Comparison of ENCODE assay signal across 22 cellular contexts in the genomic region with DNA sequence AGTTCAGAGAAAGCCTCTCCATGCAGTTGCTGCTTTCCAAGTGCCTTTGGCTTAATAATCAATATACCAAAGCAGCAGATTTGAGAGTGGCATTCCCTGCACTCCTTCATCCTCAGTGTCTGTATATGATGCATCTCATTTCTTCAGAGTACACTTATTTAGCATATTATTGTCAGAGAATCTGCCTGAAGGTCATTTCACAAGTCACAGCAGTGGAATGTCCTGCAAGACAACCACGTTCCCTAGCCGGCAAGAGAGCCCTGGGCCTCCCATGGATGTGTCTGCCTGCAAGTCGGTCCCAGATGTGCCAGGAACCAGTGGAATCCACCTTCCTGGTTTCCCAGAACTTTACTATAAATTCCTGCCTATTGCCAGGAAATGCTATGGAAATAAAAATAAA.
DNase-seq lines count a peak whose midpoint lies in the region; ATAC-seq and TF ChIP-seq lines count a peak whose summit lies in the region.
"Had no signal": no experiment of that assay in that cellular context is flagged by ENCODE, and none has a peak within 500 bp of the region (broad histone marks: within the 10 kb centered on the region; RNA-seq: fewer than 3 reads in every experiment).

No MANE protein-coding gene starts in this region.

- no peak overlapping the region for H3K18ac ChIP-seq in IMR-90 (ENCODE audit: low read depth, low read length)

- H2BK20ac ChIP-seq in IMR-90 (ENCODE audit: low read depth, low read length): peak overlapping the region; percentile 29

- no peaks in the 10 kb centered on the region for H3K9me3 ChIP-seq in IMR-90 (ENCODE audit: control insufficient read depth, insufficient read depth, low read length)
- H3K9me3 ChIP-seq: BE2C, Peyer's patch had no signal

- no peak overlapping the region for H2AK5ac ChIP-seq in IMR-90 (ENCODE audit: low read depth, low read length)

- H3K36me3 ChIP-seq in IMR-90 (ENCODE audit: control insufficient read depth, insufficient read depth, low read length): no peaks in the 10 kb centered on the region
- H3K36me3 ChIP-seq: BE2C, Peyer's patch had no signal

- H3K27ac ChIP-seq in IMR-90 (ENCODE audit: insufficient read depth, low read length): no peak overlapping the region
- H3K27ac ChIP-seq: 22Rv1, Peyer's patch had no signal

- H3K79me1 ChIP-seq in IMR-90 (ENCODE audit: low read depth in 1 of 2, low read length in 2 of 2): no peaks in the 10 kb centered on the region

- POLR2A ChIA-PET in IMR-90 (lab: Charles Lee; ENCODE audit: unreplicated experiment): no interaction called here

- no peak overlapping the region for H3K4me2 ChIP-seq in IMR-90 (ENCODE audit: low read depth, low read length)

- H4K91ac ChIP-seq in IMR-90 (ENCODE audit: insufficient read depth, low read depth, low read length): peak overlapping the region; percentile 13; the same call in 1 of the 2 replicates

- H3K14ac ChIP-seq in IMR-90 (replicated peaks; ENCODE audit: low read depth, low read length): no peak overlapping the region

- H4K20me1 ChIP-seq in IMR-90 (ENCODE audit: insufficient read depth, low read length): no peaks in the 10 kb centered on the region

- H3K4me3 ChIP-seq in IMR-90 (ENCODE audit: insufficient read depth, low read depth, low read length): no peak overlapping the region
- H3K4me3 ChIP-seq: K562, Peyer's patch had no signal

- peak; percentile 57 for ATAC-seq in IMR-90 (ENCODE audit: low read depth)
- ATAC-seq in HG03139 (IDR thresholded peaks at IDR 0.05; ENCODE audit: unreplicated experiment): no peak
- ATAC-seq in left ventricle myocardium superior: no peak
- ATAC-seq in GM21786 (IDR thresholded peaks at IDR 0.05; ENCODE audit: unreplicated experiment): no peak
- ATAC-seq: K562, Right ventricle myocardium inferior had no signal

- in situ Hi-C loops in IMR-90 (cut with MboI; ENCODE audit: low sequenced_read_pairs): no loop called here

- H3K27me3 ChIP-seq in IMR-90 (ENCODE audit: control insufficient read depth, insufficient read depth, low read length): no peaks in the 10 kb centered on the region
- H3K27me3 ChIP-seq: BE2C, Peyer's patch had no signal

- no peak for TF ChIP-seq CTCF in IMR-90 (conservative IDR thresholded peaks at IDR 0.05; ENCODE audit: low read depth, low read length)

- H3K56ac ChIP-seq in IMR-90 (ENCODE audit: extremely low read depth, insufficient read depth, low read length): no peak overlapping the region

- H3K4ac ChIP-seq in IMR-90 (ENCODE audit: low read depth, low read length): peak overlapping the region; percentile 31; the same call in 1 of the 2 replicates

- H3K9me1 ChIP-seq in IMR-90 (ENCODE audit: insufficient read depth, low read length): peaks cover 5% of the 10 kb centered on the region; the same call in 1 of the 2 replicates

- H2BK15ac ChIP-seq in IMR-90 (ENCODE audit: low read depth, low read length): no peak overlapping the region

- H2AK9ac ChIP-seq in IMR-90 (replicated peaks; ENCODE audit: low read depth, low read length, poor library complexity): no peak overlapping the region

- H3K4me1 ChIP-seq in IMR-90 (ENCODE audit: control insufficient read depth, insufficient read depth, low read length): peaks cover 6% of the 10 kb centered on the region; the same call in 1 of the 2 replicates
- H3K4me1 ChIP-seq: BE2C had no signal

- H4K5ac ChIP-seq in IMR-90 (ENCODE audit: low read depth, low read length): no peak overlapping the region

- TF ChIP-seq RAD21 in IMR-90 (IDR thresholded peaks at IDR 0.05; ENCODE audit: low read length): no peak

- H4K8ac ChIP-seq in IMR-90 (ENCODE audit: low read depth in 2 of 2, low read length in 2 of 2): peak overlapping the region in 1 of 2 experiments; percentile 17; a peak in 1 of 4 replicates

- dilution Hi-C loops in IMR-90 (cut with HindIII; ENCODE audit: low sequenced_read_pairs, unreplicated experiment): no loop called here

- H2BK5ac ChIP-seq in IMR-90 (ENCODE audit: low read depth, low read length, poor library complexity, severe bottlenecking): no peak overlapping the region

- H3K23ac ChIP-seq in IMR-90 (ENCODE audit: low read depth, low read length): no peak overlapping the region

- H3K9ac ChIP-seq in IMR-90 (ENCODE audit: low read depth, low read length): no peak overlapping the region

- TF ChIP-seq POLR2A in IMR-90 (IDR thresholded peaks at IDR 0.05; ENCODE audit: low read depth, low read length): no peak

- no peak overlapping the region for H2BK120ac ChIP-seq in IMR-90 (ENCODE audit: low read depth, low read length)

- no peak overlapping the region for H2AFZ ChIP-seq in IMR-90 (replicated peaks; ENCODE audit: low read length, poor library complexity)

- peak; percentile 54 for DNase-seq in AG08395 (ENCODE audit: low spot score)
- DNase-seq in IMR-90: peak; percentile 19
- DNase-seq in epidermal melanocyte (ENCODE audit: insufficient read length, low spot score): peak; percentile 44
- DNase-seq in islet precursor cell: peak; percentile 67
- no peak for DNase-seq in left ventricle myocardium superior
- DNase-seq in HT-29 (ENCODE audit: low spot score): no peak
- DNase-seq: BE2C; CD4-positive, CD25-positive, alpha-beta regulatory T cell; COR-L47; H7; NCI-H1105; NCI-H1694; NCI-H2081 treated with DMSO at 0.1 percent for 48 hours; NCI-H446 treated with DMSO at 0.1 percent for 48 hours; NCI-H69; NK-92 treated with Interleukin-12 subunit alpha and Interleukin-12 subunit beta, amount 100 ng/mL, for 24 hours; Peyer's patch had no signal

- CTCF ChIA-PET in IMR-90 (lab: Yijun Ruan, JAX): no interaction called here

- no CpG with 5 or more reads among the region's 3 CpGs for WGBS in IMR-90 (ENCODE audit: extremely low coverage in 2 of 2, insufficient read length in 1 of 2), 2 experiments

- intact Hi-C loops in IMR-90 (cut with micrococcal nuclease) (no loop called here), left ventricle myocardium superior (cut with micrococcal nuclease) (no loop called here)

- BruUV-seq in IMR-90 (replicated peaks; lab: Mats Ljungman, UMichigan): no TSS peak

TF ChIP-seq in IMR-90, 13 proteins besides CTCF, POLR2A, EP300 and RAD21:
- TF ChIP-seq SMC3 (IDR thresholded peaks at IDR 0.05; ENCODE audit: low read depth, low read length) (no peak), MAZ (IDR thresholded peaks at IDR 0.05; ENCODE audit: borderline replicate concordance, low read depth, low read length) (no peak), MXI1 (IDR thresholded peaks at IDR 0.05; ENCODE audit: borderline replicate concordance, low read depth, low read length) (no peak), CHD1 (IDR thresholded peaks at IDR 0.05; ENCODE audit: low read depth, low read length) (no peak), RCOR1 (IDR thresholded peaks at IDR 0.05; ENCODE audit: insufficient replicate concordance, low read length) (no peak), RFX5 (IDR thresholded peaks at IDR 0.05; ENCODE audit: low read depth, low read length) (no peak), NFE2L2 (IDR thresholded peaks at IDR 0.05; ENCODE audit: low read depth, low read length) (no peak), FOS (IDR thresholded peaks at IDR 0.05; ENCODE audit: low read depth, low read length) (no peak), BHLHE40 (IDR thresholded peaks at IDR 0.05; ENCODE audit: low read depth, low read length) (no peak), MAFK (IDR thresholded peaks at IDR 0.05; ENCODE audit: low read depth, low read length) (no peak), CEBPB (IDR thresholded peaks at IDR 0.05; ENCODE audit: low read depth, low read length) (no peak)
- TF ChIP-seq, protein P1, sequence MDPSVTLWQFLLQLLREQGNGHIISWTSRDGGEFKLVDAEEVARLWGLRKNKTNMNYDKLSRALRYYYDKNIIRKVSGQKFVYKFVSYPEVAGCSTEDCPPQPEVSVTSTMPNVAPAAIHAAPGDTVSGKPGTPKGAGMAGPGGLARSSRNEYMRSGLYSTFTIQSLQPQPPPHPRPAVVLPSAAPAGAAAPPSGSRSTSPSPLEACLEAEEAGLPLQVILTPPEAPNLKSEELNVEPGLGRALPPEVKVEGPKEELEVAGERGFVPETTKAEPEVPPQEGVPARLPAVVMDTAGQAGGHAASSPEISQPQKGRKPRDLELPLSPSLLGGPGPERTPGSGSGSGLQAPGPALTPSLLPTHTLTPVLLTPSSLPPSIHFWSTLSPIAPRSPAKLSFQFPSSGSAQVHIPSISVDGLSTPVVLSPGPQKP (IDR thresholded peaks at IDR 0.05; ENCODE audit: borderline replicate concordance, low read depth, low read length): no peak
- TF ChIP-seq, protein P2, sequence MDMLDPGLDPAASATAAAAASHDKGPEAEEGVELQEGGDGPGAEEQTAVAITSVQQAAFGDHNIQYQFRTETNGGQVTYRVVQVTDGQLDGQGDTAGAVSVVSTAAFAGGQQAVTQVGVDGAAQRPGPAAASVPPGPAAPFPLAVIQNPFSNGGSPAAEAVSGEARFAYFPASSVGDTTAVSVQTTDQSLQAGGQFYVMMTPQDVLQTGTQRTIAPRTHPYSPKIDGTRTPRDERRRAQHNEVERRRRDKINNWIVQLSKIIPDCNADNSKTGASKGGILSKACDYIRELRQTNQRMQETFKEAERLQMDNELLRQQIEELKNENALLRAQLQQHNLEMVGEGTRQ (IDR thresholded peaks at IDR 0.05; ENCODE audit: low read depth, low read length): no peak

Comparison
In these comparisons a context has a peak if more than half of its experiments do, and no peak if none do; other contexts are left out.
1. DNase-seq: peak in AG08395 (single experiment), IMR-90 (single experiment), epidermal melanocyte (single experiment) and islet precursor cell (single experiment); none in left ventricle myocardium superior (single experiment) and HT-29 (single experiment).